In genomic region chr2:186589733-186590537, GRCh38 we compare ENCODE assay signal across 8 cellular contexts. TPM values are rescaled to one million over a fixed set of nuclear protein-coding genes. Genes with fewer than 3 reads are reported as not detected.
A peak's percentile ranks its signal among the peaks of the same experiment; 100 is the strongest.
DNase-seq lines count a peak whose midpoint lies in the region; FAIRE-seq lines count a peak whose summit lies in the region.

Gene ITGAV (plus strand): TSS chr2:186590056. CDS start chr2:186590339, 283 bp downstream.

- DNase-seq in H4 (ENCODE audit: low spot score) (peak; percentile 87), LoVo (ENCODE audit: low spot score) (peak; percentile 93), SK-MEL-5 (ENCODE audit: low read depth, low spot score) (peak; percentile 90), globus pallidus (ENCODE audit: low spot score) (peak; percentile 84), nucleus accumbens (lab: John Stamatoyannopoulos, UW) (peak in 55 of 56 donors; percentile 48 to 87 (median 73)), superior temporal gyrus (ENCODE audit: extremely low spot score) (peak; percentile 70)
- DNase-seq in activated naive CD4-positive, alpha-beta T cell treated with anti-CD3 and anti-CD28 coated beads, Interleukin-2, amount 50 U/mL, for 16 hours, result peak; percentile 84

- FAIRE-seq in G401.6 (lab: Jason Lieb, UNC), result peak; percentile 82

- in situ Hi-C loops in SK-MEL-5 (cut with HindIII; ENCODE audit: low pct_unique_long_range_greater_than_20kb, low sequenced_read_pairs), result no loop called here

RNA-seq across cellular contexts. Expression of gene ITGAV, which starts in this region (rescaled TPM):
- 43.5 and 67.4 TPM in 2 replicates for total RNA-seq in H4 (2014; rRNA removed; shearing (Covaris generic))
- total RNA-seq in SK-MEL-5 (2014; rRNA removed; shearing (Covaris generic)), result 63.4 and 78.0 TPM in 2 replicates
- 43.8 and 63.9 TPM in 2 replicates for polyA plus RNA-seq in SK-MEL-5 (2015; cell fraction: cytosol; rRNA removed)
- 59.6 and 82.6 TPM in 2 replicates for polyA plus RNA-seq in SK-MEL-5 (2015; cell fraction: nucleus; rRNA removed)

Comparison
In these comparisons a context has a peak if more than half of its experiments do, and no peak if none do; other contexts are left out.
1. Peak in every context shown above with its lines: DNase-seq.